13 cellular contexts compared by ENCODE assay signal in the genomic region with DNA sequence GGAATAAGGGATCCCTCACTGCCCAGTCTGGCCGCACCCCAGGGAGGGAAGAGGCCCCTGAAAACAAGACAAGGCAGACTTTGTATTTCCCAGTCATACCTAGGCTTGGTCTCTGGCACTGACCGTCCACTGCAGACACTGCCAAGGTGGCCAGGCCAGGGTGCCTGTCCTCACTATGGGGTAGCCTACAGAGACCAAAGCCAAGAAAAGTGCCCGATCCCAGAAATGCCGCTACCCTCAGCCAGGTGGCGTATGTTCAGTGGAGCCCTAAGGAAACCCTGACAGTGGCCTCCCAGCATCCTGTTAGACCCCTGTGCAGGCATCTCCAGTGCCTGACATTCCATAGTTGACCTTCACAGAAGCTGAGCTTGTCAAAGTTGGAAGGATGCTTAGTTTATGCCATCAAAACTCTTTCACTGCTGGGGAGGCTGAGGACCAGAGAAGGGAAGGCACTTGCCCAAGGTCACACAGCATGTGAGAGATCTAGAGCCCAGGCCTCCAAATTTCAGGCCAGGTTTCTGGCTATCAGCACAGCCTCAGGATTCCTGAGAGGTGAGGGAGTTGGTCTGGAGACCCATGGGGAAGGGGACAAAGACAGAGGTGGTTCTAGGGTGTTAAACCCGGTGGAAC. TPM values are rescaled to one million over a fixed set of nuclear protein-coding genes. Genes with fewer than 3 reads are reported as not detected.
A peak's percentile ranks its signal among the peaks of the same experiment; 100 is the strongest.
DNase-seq lines count a peak whose midpoint lies in the region; ATAC-seq and TF ChIP-seq lines count a peak whose summit lies in the region.
"Had no signal": no experiment of that assay in that cellular context is flagged by ENCODE, and none has a peak within 500 bp of the region (broad histone marks: within the 10 kb centered on the region; RNA-seq: fewer than 3 reads in every experiment).

No MANE protein-coding gene starts in this region.

- no peak for DNase-seq in GM12864 (ENCODE audit: low read depth)
- DNase-seq in brain microvascular endothelial cell: no peak
- DNase-seq in neural progenitor cell (ENCODE audit: low spot score): no peak
- DNase-seq in DMS153 treated with DMSO at 0.1 percent for 48 hours (lab: John Stamatoyannopoulos, UW; ENCODE audit: unreplicated experiment): no peak
- no peak for DNase-seq in stimulated activated CD4-positive, alpha-beta T cell treated with anti-CD3 and anti-CD28 coated beads, Interleukin-4, amount 100 ng/mL, for 4 hours
- DNase-seq: activated T-cell treated with anti-CD3 and anti-CD28 coated beads, Interleukin-2, amount 50 U/mL, for 48 hours; colonic mucosa; naive B cell; T-helper 9 cell had no signal

- no peak overlapping the region for H3K27ac Mint-ChIP-seq in neural progenitor cell
- H3K27ac Mint-ChIP-seq: IgD-negative memory B cell had no signal

- H3K9ac ChIP-seq in Loucy (ENCODE audit: low read depth, low read length, poor library complexity, severe bottlenecking): no peak overlapping the region
- no peak overlapping the region for H3K9ac ChIP-seq in neural progenitor cell

- H3K4me3 ChIP-seq in GM12864 (ENCODE audit: low read depth, low read length): no peak overlapping the region
- H3K4me3 ChIP-seq in Loucy (ENCODE audit: low read length, poor library complexity, severe bottlenecking): no peak overlapping the region
- no peak overlapping the region for H3K4me3 ChIP-seq in brain microvascular endothelial cell (ENCODE audit: low read depth, low read length)
- no peak overlapping the region for H3K4me3 ChIP-seq in neural progenitor cell
- H3K4me3 ChIP-seq: colonic mucosa, suprapubic skin had no signal

- no peak overlapping the region for H3K4me2 ChIP-seq in Loucy (ENCODE audit: low read depth, low read length, poor library complexity, severe bottlenecking)
- no peak overlapping the region for H3K4me2 ChIP-seq in neural progenitor cell

- no peak for ATAC-seq in GM19452 (IDR thresholded peaks at IDR 0.05; ENCODE audit: unreplicated experiment)

- H3K4me1 ChIP-seq in Loucy (ENCODE audit: insufficient read depth, low read length, poor library complexity, severe bottlenecking) (peaks cover 17% of the 10 kb centered on the region), neural progenitor cell (peaks cover 25% of the 10 kb centered on the region)
- H3K4me1 ChIP-seq: colonic mucosa had no signal

- no peaks in the 10 kb centered on the region for H3K9me3 ChIP-seq in Loucy (ENCODE audit: insufficient read depth, low read depth, low read length)
- H3K9me3 ChIP-seq in neural progenitor cell (ENCODE audit: low read depth): no peaks in the 10 kb centered on the region
- H3K9me3 ChIP-seq: colonic mucosa, suprapubic skin had no signal

- H3K36me3 ChIP-seq in Loucy (ENCODE audit: insufficient read depth, low read length): no peaks in the 10 kb centered on the region
- no peaks in the 10 kb centered on the region for H3K36me3 ChIP-seq in brain microvascular endothelial cell (replicated peaks)
- H3K36me3 ChIP-seq in neural progenitor cell: no peaks in the 10 kb centered on the region
- H3K36me3 ChIP-seq: colonic mucosa, suprapubic skin had no signal

- peaks cover 19% of the 10 kb centered on the region for H3K4me1 Mint-ChIP-seq in neural progenitor cell

- no peaks in the 10 kb centered on the region for H3K36me3 Mint-ChIP-seq in neural progenitor cell
- H3K36me3 Mint-ChIP-seq: IgD-negative memory B cell had no signal

- H3K9me2 ChIP-seq in Loucy (replicated peaks; ENCODE audit: low read depth, low read length): no peaks in the 10 kb centered on the region

- H3F3A ChIP-seq in Loucy (ENCODE audit: low read depth): no peaks in the 10 kb centered on the region
- peaks cover 19% of the 10 kb centered on the region for H3F3A ChIP-seq in neural progenitor cell (ENCODE audit: low read depth)

- H3K79me2 ChIP-seq in Loucy (ENCODE audit: insufficient read depth, low read length): no peaks in the 10 kb centered on the region
- no peaks in the 10 kb centered on the region for H3K79me2 ChIP-seq in neural progenitor cell (ENCODE audit: low read depth)

- in situ Hi-C loops in brain microvascular endothelial cell (cut with HindIII; ENCODE audit: low pct_ligation_motif_present, low sequenced_read_pairs): no loop called here

- H3K27me3 ChIP-seq in Loucy (ENCODE audit: insufficient read depth, low read length, poor library complexity, severe bottlenecking): no peaks in the 10 kb centered on the region
- H3K27me3 ChIP-seq in brain microvascular endothelial cell (replicated peaks): peaks cover 47% of the 10 kb centered on the region
- peaks cover 52% of the 10 kb centered on the region for H3K27me3 ChIP-seq in neural progenitor cell

- H4K20me1 ChIP-seq in Loucy (ENCODE audit: insufficient read depth, low read length, poor library complexity, severe bottlenecking) (no peaks in the 10 kb centered on the region), neural progenitor cell (ENCODE audit: low read depth) (peaks cover 28% of the 10 kb centered on the region)

- H3K4me3 Mint-ChIP-seq in neural progenitor cell: peak overlapping the region; percentile 67
- H3K4me3 Mint-ChIP-seq: IgD-negative memory B cell, naive B cell had no signal

- peaks cover 53% of the 10 kb centered on the region for H3K27me3 Mint-ChIP-seq in neural progenitor cell (ENCODE audit: insufficient read depth, low read depth)

- H3K9me3 Mint-ChIP-seq in neural progenitor cell: no peaks in the 10 kb centered on the region

- H3K27ac ChIP-seq in brain microvascular endothelial cell (no peak overlapping the region), neural progenitor cell (no peak overlapping the region)
- H3K27ac ChIP-seq: colonic mucosa, suprapubic skin had no signal

- TF ChIP-seq CTCF in GM12864 (IDR thresholded peaks at IDR 0.05; ENCODE audit: low read depth, low read length, missing control alignments) (peak; percentile 47), Loucy (conservative IDR thresholded peaks at IDR 0.05; ENCODE audit: low read length) (peak; percentile 45), brain microvascular endothelial cell (IDR thresholded peaks at IDR 0.05; ENCODE audit: low read depth, low read length, missing control alignments) (peak; percentile 45), neural progenitor cell (IDR thresholded peaks at IDR 0.05) (peak; percentile 49)

- no peak overlapping the region for H2AFZ ChIP-seq in Loucy (ENCODE audit: low read length)
- no peak overlapping the region for H2AFZ ChIP-seq in neural progenitor cell (replicated peaks)

RNA-seq across cellular contexts. Expression of gene SCRT2, which starts 2.5 kb away (rescaled TPM):
- not detected in 2 replicates for total RNA-seq in neural progenitor cell (ENCODE audit: low replicate concordance)
- total RNA-seq: colonic mucosa, suprapubic skin had no signal

RNA-seq across cellular contexts. Expression of gene SRXN1, which starts 20.1 kb away (rescaled TPM):
- total RNA-seq in neural progenitor cell (ENCODE audit: low replicate concordance): 6.8 and 12.8 TPM in 2 replicates
